ENCODE assay signal across 1 cellular context in genomic region chr22:22348127-22348814, GRCh38.
TF ChIP-seq lines count a peak whose summit lies in the region.

No MANE protein-coding gene starts in this region.

TF ChIP-seq in SK-N-SH treated with all-trans-retinoic acid at 6 μM for 48 hours, 23 proteins besides CTCF, POLR2A, EP300 and RAD21 (continued from another document):
- TF ChIP-seq CSRNP3 (CRISPR knock-in tag; IDR thresholded peaks at IDR 0.05) (no peak), OSR1 (CRISPR knock-in tag; IDR thresholded peaks at IDR 0.05) (no peak), ZNF70 (CRISPR knock-in tag; IDR thresholded peaks at IDR 0.05) (no peak), ARNTL (CRISPR knock-in tag; IDR thresholded peaks at IDR 0.05; ENCODE audit: borderline replicate concordance, low read depth) (no peak), GLIS3 (CRISPR knock-in tag; IDR thresholded peaks at IDR 0.05) (no peak), ZFP3 (CRISPR knock-in tag; IDR thresholded peaks at IDR 0.05) (no peak), BACH2 (CRISPR knock-in tag; IDR thresholded peaks at IDR 0.05; ENCODE audit: borderline replicate concordance) (no peak), ESRRG (CRISPR knock-in tag; IDR thresholded peaks at IDR 0.05) (no peak), TSHZ2 (CRISPR knock-in tag; IDR thresholded peaks at IDR 0.05) (no peak)
